Comparison of ENCODE assay signal across 8 cellular contexts in the genomic region with DNA sequence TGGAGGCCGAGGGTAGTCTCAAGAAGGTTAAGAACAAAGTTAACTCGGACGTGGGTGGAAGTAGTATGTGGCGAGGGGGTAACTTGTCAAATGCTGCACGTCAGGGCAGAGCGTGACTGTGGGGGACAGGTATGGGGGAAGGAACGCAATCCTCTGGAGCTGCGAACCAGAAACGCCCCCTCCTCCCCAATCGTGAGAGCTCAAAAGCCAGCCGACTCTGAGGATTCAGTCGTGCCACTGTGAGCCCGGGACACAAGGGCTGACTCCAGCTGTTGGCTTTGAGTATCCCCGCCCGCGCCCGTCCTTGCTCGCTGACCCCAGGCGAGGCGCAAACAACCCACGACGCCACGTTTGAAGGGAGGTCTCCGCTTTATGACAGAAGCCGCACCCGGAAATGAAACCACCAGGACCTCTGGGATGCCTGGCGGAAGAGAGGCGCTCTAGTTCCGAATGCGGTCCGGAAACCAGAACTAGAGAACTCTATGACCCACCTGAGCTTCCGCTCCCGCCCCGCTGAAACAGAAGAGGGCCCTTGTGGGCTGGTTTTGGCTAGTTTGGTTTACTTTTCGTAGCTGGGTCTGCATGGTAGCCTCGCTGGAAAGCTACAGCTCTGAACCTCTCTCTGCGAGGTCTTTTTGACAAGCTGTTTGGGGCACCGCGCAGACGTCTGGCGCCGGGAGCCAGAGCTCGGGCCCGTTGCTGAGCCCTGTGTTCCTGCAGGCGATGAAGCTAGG.
DNase-seq lines count a peak whose midpoint lies in the region; ATAC-seq and TF ChIP-seq lines count a peak whose summit lies in the region.

Gene PEX12 (minus strand): TSS at position 377 of the 734 bp plus-strand sequence. CDS start 550 bp downstream, outside the sequence.

- peak; percentile 93 for DNase-seq in DMS79 (lab: John Stamatoyannopoulos, UW)
- DNase-seq in GOT3 (lab: John Stamatoyannopoulos, UW) = peak; percentile 45
- DNase-seq in RWPE2 (ENCODE audit: low spot score) = peak; percentile 79
- DNase-seq in activated effector memory CD4-positive, alpha-beta T cell treated with Interleukin-2 at 50 U/mL for 16 hours = peak; percentile 84
- peak; percentile 83 for DNase-seq in fibroblast of the conjunctiva (ENCODE audit: low read depth)
- DNase-seq in nephron progenitor cell = peak; percentile 69

- peak within 1 kb of the TSS; percentile 93 for H3K4me2 ChIP-seq in Loucy (ENCODE audit: low read depth, low read length, poor library complexity, severe bottlenecking)

- peak within 1 kb of the TSS; percentile 98 for H3K4me3 Mint-ChIP-seq in nephron progenitor cell
- H3K4me3 Mint-ChIP-seq in stimulated activated naive CD8-positive, alpha-beta T cell treated with anti-CD3 and anti-CD28 coated beads, Interleukin-15, Interleukin-2, amounts not matched to agents 100 ng/mL and 50 ng/mL, for 24 hours = peak within 1 kb of the TSS; percentile 99

- H3K9ac ChIP-seq in Loucy (ENCODE audit: low read depth, low read length, poor library complexity, severe bottlenecking) = peak within 1 kb of the TSS; percentile 98

- no peaks in the 10 kb centered on the region for H3K9me2 ChIP-seq in Loucy (replicated peaks; ENCODE audit: low read depth, low read length)

- no peaks in the 10 kb centered on the region for H3K27me3 ChIP-seq in Loucy (ENCODE audit: insufficient read depth, low read length, poor library complexity, severe bottlenecking)
- H3K27me3 ChIP-seq in RWPE2 (ENCODE audit: insufficient read depth, poor library complexity, severe bottlenecking) = no peaks in the 10 kb centered on the region

- H3K27ac ChIP-seq in RWPE2 (ENCODE audit: poor library complexity, severe bottlenecking) = peak within 1 kb of the TSS; percentile 55

- H3K79me2 ChIP-seq in Loucy (ENCODE audit: insufficient read depth, low read length) = peaks cover 28% of the 10 kb centered on the region

- peak; percentile 96 for ATAC-seq in RWPE2 (ENCODE audit: low read depth)

- H3K9me3 ChIP-seq in Loucy (ENCODE audit: insufficient read depth, low read depth, low read length) (no peaks in the 10 kb centered on the region), RWPE2 (ENCODE audit: severe bottlenecking) (no peaks in the 10 kb centered on the region)

- H3K36me3 ChIP-seq in Loucy (ENCODE audit: insufficient read depth, low read length) = no peaks in the 10 kb centered on the region; the same call in 1 of the 2 replicates
- H3K36me3 ChIP-seq in RWPE2 (ENCODE audit: low read depth) = peaks cover 27% of the 10 kb centered on the region

- peak within 1 kb of the TSS; percentile 97 for H3K27ac Mint-ChIP-seq in nephron progenitor cell
- peak within 1 kb of the TSS; percentile 99 for H3K27ac Mint-ChIP-seq in stimulated activated naive CD8-positive, alpha-beta T cell treated with anti-CD3 and anti-CD28 coated beads, Interleukin-15, Interleukin-2, amounts not matched to agents 100 ng/mL and 50 ng/mL, for 24 hours

- H3K9me3 Mint-ChIP-seq in nephron progenitor cell = no peaks in the 10 kb centered on the region
- no peaks in the 10 kb centered on the region for H3K9me3 Mint-ChIP-seq in stimulated activated naive CD8-positive, alpha-beta T cell treated with anti-CD3 and anti-CD28 coated beads, Interleukin-15, Interleukin-2, amounts not matched to agents 100 ng/mL and 50 ng/mL, for 24 hours

- H3K4me1 ChIP-seq in Loucy (ENCODE audit: insufficient read depth, low read length, poor library complexity, severe bottlenecking) (peaks cover 25% of the 10 kb centered on the region), RWPE2 (ENCODE audit: insufficient read depth, poor library complexity, severe bottlenecking) (no peaks in the 10 kb centered on the region)

- H2AFZ ChIP-seq in Loucy (ENCODE audit: low read length) = peak within 1 kb of the TSS; percentile 91

- TF ChIP-seq CTCF in Loucy (conservative IDR thresholded peaks at IDR 0.05; ENCODE audit: low read length) (no peak), RWPE2 (IDR thresholded peaks at IDR 0.05; ENCODE audit: poor library complexity, severe bottlenecking) (no peak), nephron progenitor cell (IDR thresholded peaks at IDR 0.05) (no peak)

- H3K4me3 ChIP-seq in Loucy (ENCODE audit: low read length, poor library complexity, severe bottlenecking) = peak within 1 kb of the TSS; percentile 99
- peak within 1 kb of the TSS; percentile 67 for H3K4me3 ChIP-seq in RWPE2 (ENCODE audit: severe bottlenecking)

- peaks cover 6% of the 10 kb centered on the region; the same call in 1 of the 2 replicates for H3F3A ChIP-seq in Loucy (ENCODE audit: low read depth)

- H3K36me3 Mint-ChIP-seq in nephron progenitor cell (ENCODE audit: low read depth) = peaks cover 10% of the 10 kb centered on the region
- peaks cover 25% of the 10 kb centered on the region for H3K36me3 Mint-ChIP-seq in stimulated activated naive CD8-positive, alpha-beta T cell treated with anti-CD3 and anti-CD28 coated beads, Interleukin-15, Interleukin-2, amounts not matched to agents 100 ng/mL and 50 ng/mL, for 24 hours (ENCODE audit: low read depth)

- peaks cover 27% of the 10 kb centered on the region for H3K4me1 Mint-ChIP-seq in nephron progenitor cell
- peaks cover 32% of the 10 kb centered on the region for H3K4me1 Mint-ChIP-seq in stimulated activated naive CD8-positive, alpha-beta T cell treated with anti-CD3 and anti-CD28 coated beads, Interleukin-15, Interleukin-2, amounts not matched to agents 100 ng/mL and 50 ng/mL, for 24 hours (ENCODE audit: low read depth)

- peaks cover 16% of the 10 kb centered on the region for H3K27me3 Mint-ChIP-seq in nephron progenitor cell (ENCODE audit: low read depth, poor library complexity)
- no peaks in the 10 kb centered on the region for H3K27me3 Mint-ChIP-seq in stimulated activated naive CD8-positive, alpha-beta T cell treated with anti-CD3 and anti-CD28 coated beads, Interleukin-15, Interleukin-2, amounts not matched to agents 100 ng/mL and 50 ng/mL, for 24 hours

- no peaks in the 10 kb centered on the region for H4K20me1 ChIP-seq in Loucy (ENCODE audit: insufficient read depth, low read length, poor library complexity, severe bottlenecking)

Comparison
In these comparisons a context has a peak if more than half of its experiments do, and no peak if none do; other contexts are left out.
1. Peak in every context shown above with its lines: DNase-seq, ATAC-seq, H3K4me3 ChIP-seq and H3K27ac ChIP-seq.